Comparison of ENCODE assay signal across 9 cellular contexts in the genomic region with DNA sequence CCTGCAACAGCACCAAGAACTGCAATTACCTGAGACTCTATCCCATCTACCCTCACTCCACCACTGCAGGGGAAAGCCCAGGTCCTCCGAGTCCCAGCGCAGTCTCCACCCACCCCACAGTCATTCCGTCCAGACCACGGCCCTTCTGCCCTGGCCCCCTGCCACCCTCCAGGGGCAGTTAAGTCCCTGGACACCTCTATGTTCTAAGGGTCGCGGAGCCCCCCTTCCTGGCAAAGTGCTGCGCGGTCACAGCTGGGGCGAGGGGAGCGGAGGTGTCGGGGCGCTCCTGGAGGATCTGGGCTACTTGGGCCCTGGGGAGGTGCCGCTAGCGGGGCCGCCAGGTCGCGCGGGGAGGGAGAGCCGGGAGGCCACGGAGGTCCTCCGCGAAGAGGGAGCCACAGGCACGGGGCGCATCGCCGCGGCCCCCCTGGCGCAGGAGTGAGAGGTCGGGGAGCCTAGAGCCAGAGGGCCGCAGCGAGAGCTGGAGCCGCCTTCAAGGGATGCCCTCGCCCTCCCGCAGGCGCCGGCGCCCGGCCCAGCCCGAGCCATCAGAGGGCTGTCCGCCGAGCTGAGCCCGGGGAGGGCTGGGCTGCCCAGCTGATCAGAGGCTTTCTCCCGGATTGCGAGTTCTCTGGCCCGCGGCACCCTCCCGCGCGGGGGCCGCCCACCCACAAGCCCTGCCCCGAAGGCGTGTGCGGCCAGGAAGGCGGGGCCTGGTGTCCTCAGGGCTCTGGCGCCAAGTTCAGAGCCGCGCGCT. TPM values are rescaled to one million over a fixed set of nuclear protein-coding genes. Genes with fewer than 3 reads are reported as not detected.
DNase-seq lines count a peak whose midpoint lies in the region; ATAC-seq, FAIRE-seq and TF ChIP-seq lines count a peak whose summit lies in the region.
"Had no signal": no experiment of that assay in that cellular context is flagged by ENCODE, and none has a peak within 500 bp of the region (broad histone marks: within the 10 kb centered on the region; RNA-seq: fewer than 3 reads in every experiment).

No MANE protein-coding gene starts in this region.

- CTCF ChIA-PET in K562 (lab: Yijun Ruan, JAX; ENCODE audit: low intra/inter-chr PET ratio), result no interaction called here

- no peaks in the 10 kb centered on the region for H4K20me1 ChIP-seq in K562 (replicated peaks; ENCODE audit: control insufficient read depth, insufficient read depth, low read length)

- H3K9me1 ChIP-seq in K562 (ENCODE audit: control insufficient read depth, insufficient read depth, low read length), result no peaks in the 10 kb centered on the region

- H3K36me3 ChIP-seq in K562 (ENCODE audit: control insufficient read depth, insufficient read depth, low read length), result no peaks in the 10 kb centered on the region

- peak overlapping the region in 1 of 2 experiments; percentile 53; a peak in 2 of 4 replicates for H3K9ac ChIP-seq in K562 (ENCODE audit: insufficient read depth in 1 of 2, low read depth in 2 of 2, low read length in 2 of 2)

- no peak overlapping the region for H3K27ac ChIP-seq in K562 (ENCODE audit: extremely low read depth, low read depth, low read length)

- peaks cover 2 to 22% of the 10 kb centered on the region in 2 experiments; a peak in 3 of 5 replicates for H3K4me1 ChIP-seq in K562 (replicated peaks in 1 of 2; ENCODE audit: control insufficient read depth in 2 of 2, insufficient read depth in 2 of 2, low read length in 2 of 2)

- no peak for FAIRE-seq in K562 (lab: Jason Lieb, UNC)

- peaks cover 14 to 41% of the 10 kb centered on the region in 2 experiments; a peak in 4 of 5 replicates for H3K27me3 ChIP-seq in K562 (ENCODE audit: control insufficient read depth in 2 of 2, insufficient read depth in 2 of 2, low read length in 2 of 2)

- TF ChIP-seq POLR2A in K562 (conservative IDR thresholded peaks at IDR 0.05), result no peak

- POLR2A ChIA-PET in K562 (lab: Yijun Ruan, JAX), result interaction anchor here (1.0 to 2.8 kb wide), 2 partner anchors 238 to 1097 kb away, joined by 3 to 7 read pairs; no protein-coding TSS in a partner anchor

- TF ChIP-seq RAD21 in K562 (CRISPR knock-in tag; conservative IDR thresholded peaks at IDR 0.05 in 1 of 2, IDR thresholded peaks at IDR 0.05 in 1 of 2), result no peak

- H3K9me3 ChIP-seq in K562 (replicated peaks; ENCODE audit: control insufficient read depth, insufficient read depth, low read depth, low read length), result no peaks in the 10 kb centered on the region

- in situ Hi-C loops in K562 (cut with MboI), result loop anchor here (5.0 to 25.0 kb wide), 3 partner anchors 175 to 1605 kb away; a partner anchor contains a TSS

- H2AFZ ChIP-seq in K562 (ENCODE audit: low read depth, low read length), result peak overlapping the region; percentile 36; the same call in 1 of the 2 replicates

- TF ChIP-seq CTCF in K562 (IDR thresholded peaks at IDR 0.05 in 2 of 3, conservative IDR thresholded peaks at IDR 0.05 in 1 of 3; ENCODE audit: insufficient read depth in 2 of 3, low read depth in 1 of 3, low read length in 3 of 3), result no peak

- intact Hi-C loops in K562 (cut with micrococcal nuclease), result no loop called here

- TF ChIP-seq EP300 in K562 (IDR thresholded peaks at IDR 0.05; ENCODE audit: low read length), result no peak

- DNase-seq in Daoy (ENCODE audit: low read depth) (peak; percentile 77), T-helper 9 cell (peak; percentile 52), K562 (ENCODE audit: extremely low read depth in 1 of 4, low spot score in 3 of 4) (peak; percentile 65 to 84 (median 74)), hypothalamus (lab: John Stamatoyannopoulos, UW) (peak in 48 of 51 donors; percentile 13 to 91 (median 74)), retina (peak; percentile 90)

- BruUV-seq in K562 (replicated peaks; lab: Mats Ljungman, UMichigan), result no TSS peak

- ATAC-seq in HG03520 (IDR thresholded peaks at IDR 0.05; ENCODE audit: unreplicated experiment) (peak; percentile 38), K562 (peak; percentile 69), HG03457 (IDR thresholded peaks at IDR 0.05; ENCODE audit: unreplicated experiment) (no peak), HG02938 (IDR thresholded peaks at IDR 0.05; ENCODE audit: unreplicated experiment) (no peak)

- peak overlapping the region; percentile 18 for H3K4me3 ChIP-seq in K562

- H3K4me2 ChIP-seq in K562 (ENCODE audit: insufficient read depth, low read length), result peak overlapping the region; percentile 20; the same call in 1 of the 2 replicates

- H3K79me2 ChIP-seq in K562 (ENCODE audit: control insufficient read depth, insufficient read depth, low read length), result no peaks in the 10 kb centered on the region

- 19% methylated on average over 48 of the region's 58 CpGs for WGBS in K562 (ENCODE audit: insufficient coverage, low coverage, missing lambda C conversion rate)

TF ChIP-seq in K562, 482 proteins besides CTCF, POLR2A, EP300 and RAD21:
- TF ChIP-seq, protein P1, sequence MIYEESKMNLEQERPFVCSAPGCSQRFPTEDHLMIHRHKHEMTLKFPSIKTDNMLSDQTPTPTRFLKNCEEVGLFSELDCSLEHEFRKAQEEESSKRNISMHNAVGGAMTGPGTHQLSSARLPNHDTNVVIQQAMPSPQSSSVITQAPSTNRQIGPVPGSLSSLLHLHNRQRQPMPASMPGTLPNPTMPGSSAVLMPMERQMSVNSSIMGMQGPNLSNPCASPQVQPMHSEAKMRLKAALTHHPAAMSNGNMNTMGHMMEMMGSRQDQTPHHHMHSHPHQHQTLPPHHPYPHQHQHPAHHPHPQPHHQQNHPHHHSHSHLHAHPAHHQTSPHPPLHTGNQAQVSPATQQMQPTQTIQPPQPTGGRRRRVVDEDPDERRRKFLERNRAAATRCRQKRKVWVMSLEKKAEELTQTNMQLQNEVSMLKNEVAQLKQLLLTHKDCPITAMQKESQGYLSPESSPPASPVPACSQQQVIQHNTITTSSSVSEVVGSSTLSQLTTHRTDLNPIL (CRISPR knock-in tag; IDR thresholded peaks at IDR 0.05), result no peak
- 0 out of 2 replicates have a peak, but pooled peaks have one; percentile 26 for TF ChIP-seq SAFB (IDR thresholded peaks at IDR 0.05; ENCODE audit: borderline replicate concordance, low read depth, low read length)
- TF ChIP-seq ZNF324 (CRISPR knock-in tag; IDR thresholded peaks at IDR 0.05), result no peak
- TF ChIP-seq RFX5 (IDR thresholded peaks at IDR 0.05; ENCODE audit: low read depth, low read length), result no peak
- TF ChIP-seq POLR2G (IDR thresholded peaks at IDR 0.05; ENCODE audit: low read depth, low read length), result 0 out of 2 replicates have a peak, but pooled peaks have one; percentile 19
- TF ChIP-seq MAZ (CRISPR knock-in tag; conservative IDR thresholded peaks at IDR 0.05 in 1 of 2, IDR thresholded peaks at IDR 0.05 in 1 of 2), result no peak
- TF ChIP-seq, protein P2, sequence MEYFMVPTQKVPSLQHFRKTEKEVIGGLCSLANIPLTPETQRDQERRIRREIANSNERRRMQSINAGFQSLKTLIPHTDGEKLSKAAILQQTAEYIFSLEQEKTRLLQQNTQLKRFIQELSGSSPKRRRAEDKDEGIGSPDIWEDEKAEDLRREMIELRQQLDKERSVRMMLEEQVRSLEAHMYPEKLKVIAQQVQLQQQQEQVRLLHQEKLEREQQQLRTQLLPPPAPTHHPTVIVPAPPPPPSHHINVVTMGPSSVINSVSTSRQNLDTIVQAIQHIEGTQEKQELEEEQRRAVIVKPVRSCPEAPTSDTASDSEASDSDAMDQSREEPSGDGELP (CRISPR knock-in tag; IDR thresholded peaks at IDR 0.05; ENCODE audit: borderline replicate concordance), result peak; percentile 50; the same call in 1 of the 2 replicates
- TF ChIP-seq TEAD1 (CRISPR knock-in tag; IDR thresholded peaks at IDR 0.05), result no peak
- no peak for TF ChIP-seq ZNF253 (CRISPR knock-in tag; conservative IDR thresholded peaks at IDR 0.05)

RNA-seq across cellular contexts. Expression of a gene that starts 4.2 kb away (rescaled TPM):
- total RNA-seq in Daoy (2014; rRNA removed; shearing (Covaris generic)), result not detected in 2 replicates
- not detected in 2 replicates for total RNA-seq in K562 (2011; cell fraction: chromatin; rRNA removed; ENCODE audit: low replicate concordance)
- not detected in 2 replicates for total RNA-seq in K562 (2011; cell fraction: nucleolus; rRNA removed)
- not detected in 2 replicates for total RNA-seq in K562 (2011; cell fraction: nucleoplasm; rRNA removed)
- total RNA-seq in K562 (2014; rRNA removed), result not detected in 2 replicates
- total RNA-seq in K562 (2014; rRNA removed; fragmentation: Illumina TruSeq; extraction: Trizol), result not detected in 2 replicates
- not detected in 2 replicates for total RNA-seq in K562 (2015; rRNA removed; fragmentation: Illumina TruSeq; extraction: Trizol)
- total RNA-seq in K562 (2021), result not detected in 2 replicates
- not detected in 2 replicates for polyA plus RNA-seq in K562 (2011; rRNA removed)
- not detected in 2 replicates for polyA plus RNA-seq in K562 (2011; cell fraction: cytosol; rRNA removed)
- not detected in 2 replicates for polyA plus RNA-seq in K562 (2011; cell fraction: nucleus; rRNA removed)
- polyA plus RNA-seq in K562 (2012), result 0.07 TPM in 1 of 2 replicates, not detected in the other
- polyA plus RNA-seq in K562 (2014; fragmentation: Illumina TruSeq; extraction: Trizol), result not detected in 2 replicates
- polyA plus RNA-seq in K562 (2014; fragmentation: Nextera tagmentation; extraction: Ambion mirVana), result not detected
- polyA plus RNA-seq in K562 (2014; rRNA removed), result not detected in 2 replicates
- not detected in 2 replicates for polyA minus RNA-seq in K562 (2011; rRNA and poly(A)+ RNA removed)
- polyA minus RNA-seq in K562 (2011; cell fraction: cytosol; rRNA and poly(A)+ RNA removed), result not detected in 2 replicates
- not detected in 2 replicates for polyA minus RNA-seq in K562 (2011; cell fraction: nucleus; rRNA and poly(A)+ RNA removed)
- total RNA-seq: T-helper 2 cell treated with Interferon-gamma antibody and Interleukin-4, amounts not matched to agents 100 ng/mL and 5 ng/mL, for 36 hours had no signal

Comparison
In these comparisons a context has a peak if more than half of its experiments do, and no peak if none do; other contexts are left out.
1. ATAC-seq: peak in HG03520 (single experiment) and K562 (single experiment); none in HG03457 (single experiment) and HG02938 (single experiment).
2. Peak in every context shown above with its lines, with median percentiles within 50 percentile points of each other: DNase-seq.